Comparison of ENCODE assay signal across 27 cellular contexts in genomic region chr20:54526801-54527200, GRCh38. TPM values are rescaled to one million over a fixed set of nuclear protein-coding genes. Genes with fewer than 3 reads are reported as not detected.
"Had no signal": no experiment of that assay in that cellular context is flagged by ENCODE, and none has a peak within 500 bp of the region (broad histone marks: within the 10 kb centered on the region; RNA-seq: fewer than 3 reads in every experiment).

No MANE protein-coding gene starts in this region.

- FAIRE-seq: bronchial epithelial cell had no signal

- H3K9me3 ChIP-seq: adrenal gland had no signal

- ATAC-seq: activated CD4-positive, CD25-positive, alpha-beta regulatory T cell treated with anti-CD3 and anti-CD28 coated beads, Interleukin-2, amount 50 U/mL, for 24 hours; activated CD8-positive, alpha-beta T cell treated with anti-CD3 and anti-CD28 coated beads for 36 hours; activated T-cell treated with anti-CD3 and anti-CD28 coated beads, Interleukin-2, amount 50 U/mL, for 72 hours; Panc1 had no signal

- H3K27me3 Mint-ChIP-seq: activated naive CD4-positive, alpha-beta T cell treated with anti-CD3 and anti-CD28 coated beads, Interleukin-2, amount 10 ng/mL, durations not matched to agents 7 days and 5 days had no signal

- H3K4me3 ChIP-seq: adrenal gland, SJCRH30 had no signal

- H3K36me3 Mint-ChIP-seq: activated naive CD4-positive, alpha-beta T cell treated with anti-CD3 and anti-CD28 coated beads, Interleukin-2, amount 10 ng/mL, durations not matched to agents 7 days and 5 days; activated naive CD8-positive, alpha-beta T cell treated with anti-CD3 and anti-CD28 coated beads for 36 hours had no signal

- H3K36me3 ChIP-seq: adrenal gland, SJCRH30 had no signal

- H3K4me1 Mint-ChIP-seq: activated naive CD4-positive, alpha-beta T cell treated with anti-CD3 and anti-CD28 coated beads, Interleukin-2, amount 10 ng/mL, durations not matched to agents 7 days and 5 days; activated naive CD8-positive, alpha-beta T cell treated with anti-CD3 and anti-CD28 coated beads for 36 hours had no signal

- DNase-seq: activated CD4-positive, alpha-beta T cell treated with anti-CD3 and anti-CD28 coated beads for 4 hours; activated CD8-positive, alpha-beta memory T cell treated with anti-CD3 and anti-CD28 coated beads, Interleukin-2, amount 50 U/mL, for 4 hours; activated CD8-positive, alpha-beta T cell treated with anti-CD3 and anti-CD28 coated beads for 36 hours; activated gamma-delta T cell treated with Interleukin-2 at 50 U/mL for 16 hours; activated naive CD4-positive, alpha-beta T cell treated with anti-CD3 and anti-CD28 coated beads, Interleukin-2, amount 10 ng/mL, durations not matched to agents 7 days and 5 days; activated naive CD8-positive, alpha-beta T cell treated with anti-CD3 and anti-CD28 coated beads for 36 hours; activated T-cell treated with anti-CD3 and anti-CD28 coated beads, Interleukin-2, amount 50 U/mL, for 72 hours; adrenal gland; central memory CD4-positive, alpha-beta T cell; KBM-7; NCI-H1048; NCI-H146; NCI-H187 treated with DMSO at 0.1 percent for 48 hours; NCI-H510A treated with DMSO at 0.1 percent for 48 hours; NCI-H69; NK-92 treated with Interleukin-12 subunit alpha and Interleukin-12 subunit beta, amount 100 ng/mL, for 24 hours; OCI-M1; Right ventricle myocardium superior; SJCRH30 had no signal

- H3K9me3 Mint-ChIP-seq: activated CD8-positive, alpha-beta T cell treated with anti-CD3 and anti-CD28 coated beads for 36 hours; activated naive CD4-positive, alpha-beta T cell treated with anti-CD3 and anti-CD28 coated beads, Interleukin-2, amount 10 ng/mL, durations not matched to agents 7 days and 5 days; activated naive CD8-positive, alpha-beta T cell treated with anti-CD3 and anti-CD28 coated beads for 36 hours; activated T-cell treated with anti-CD3 and anti-CD28 coated beads, Interleukin-2, amount 50 U/mL, for 72 hours; activated T-helper 2 cell treated with anti-CD3 and anti-CD28 coated beads, Interferon-gamma antibody, Interleukin-2, Interleukin-4, amounts not matched to agents 10 μg/mL and 5 μg/mL and 100 μg/mL, durations not matched to agents 14 hours and 24 hours and 36 hours; T-helper 1 cell treated with Interleukin-12 subunit alpha and Interleukin-12 subunit beta and Interleukin-4 antibody, amounts not matched to agents 30 μg/mL and 1 μg/mL, for 36 hours had no signal

- H3K27ac ChIP-seq: adrenal gland, RWPE1, SJCRH30 had no signal

- H3K27ac Mint-ChIP-seq: activated CD8-positive, alpha-beta T cell treated with anti-CD3 and anti-CD28 coated beads for 36 hours; activated naive CD4-positive, alpha-beta T cell treated with anti-CD3 and anti-CD28 coated beads, Interleukin-2, amount 10 ng/mL, durations not matched to agents 7 days and 5 days; activated naive CD8-positive, alpha-beta T cell treated with anti-CD3 and anti-CD28 coated beads for 36 hours; activated T-cell treated with anti-CD3 and anti-CD28 coated beads, Interleukin-2, amount 50 U/mL, for 72 hours; activated T-helper 2 cell treated with anti-CD3 and anti-CD28 coated beads, Interferon-gamma antibody, Interleukin-2, Interleukin-4, amounts not matched to agents 10 μg/mL and 5 μg/mL and 100 μg/mL, durations not matched to agents 14 hours and 24 hours and 36 hours; T-helper 1 cell treated with Interleukin-12 subunit alpha and Interleukin-12 subunit beta and Interleukin-4 antibody, amounts not matched to agents 30 μg/mL and 1 μg/mL, for 36 hours had no signal

- H3K4me1 ChIP-seq: adrenal gland, SJCRH30 had no signal

- H3K4me3 Mint-ChIP-seq: activated CD8-positive, alpha-beta T cell treated with anti-CD3 and anti-CD28 coated beads for 36 hours; activated naive CD4-positive, alpha-beta T cell treated with anti-CD3 and anti-CD28 coated beads, Interleukin-2, amount 10 ng/mL, durations not matched to agents 7 days and 5 days; activated naive CD8-positive, alpha-beta T cell treated with anti-CD3 and anti-CD28 coated beads for 36 hours; activated T-cell treated with anti-CD3 and anti-CD28 coated beads, Interleukin-2, amount 50 U/mL, for 72 hours; T-helper 1 cell treated with Interleukin-12 subunit alpha and Interleukin-12 subunit beta and Interleukin-4 antibody, amounts not matched to agents 30 μg/mL and 1 μg/mL, for 36 hours had no signal

RNA-seq across cellular contexts. Expression of gene DOK5, which starts 51.4 kb away (rescaled TPM):
- total RNA-seq: bronchial epithelial cell, LHCN-M2, M059J, SJCRH30 had no signal
